In the genomic region with DNA sequence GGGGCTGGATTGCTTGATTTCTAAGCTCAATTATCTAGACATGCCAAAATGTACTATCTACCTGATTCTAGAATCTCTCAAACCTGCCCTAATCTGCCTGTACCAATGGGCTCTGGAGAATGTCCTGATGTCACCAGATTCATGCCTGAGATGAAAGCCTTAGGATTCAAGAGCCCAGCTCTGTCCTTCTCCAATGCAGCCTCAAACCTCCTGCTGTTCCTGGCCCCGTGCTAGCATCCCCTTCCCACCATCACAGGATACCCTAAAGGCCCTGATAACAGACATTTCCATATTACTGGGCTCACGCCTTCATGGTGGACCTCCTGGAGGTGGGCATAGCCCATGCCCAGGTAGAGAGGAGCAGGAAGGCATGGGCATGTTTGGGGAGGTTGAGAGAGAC, we compare ENCODE assay signal across 1 cellular context.
TF ChIP-seq lines count a peak whose summit lies in the region.

No MANE protein-coding gene starts in this region.

TF ChIP-seq in GM12878, 131 proteins besides CTCF, POLR2A, EP300 and RAD21:
- TF ChIP-seq HDGF (IDR thresholded peaks at IDR 0.05) (no peak), SMARCA5 (IDR thresholded peaks at IDR 0.05) (no peak), ATF7 (IDR thresholded peaks at IDR 0.05; ENCODE audit: low read depth) (no peak)
